ENCODE assay signal across 8 cellular contexts in genomic region chr3:197002701-197003454, GRCh38. TPM values are rescaled to one million over a fixed set of nuclear protein-coding genes. Genes with fewer than 3 reads are reported as not detected.
DNase-seq lines count a peak whose midpoint lies in the region; ATAC-seq, FAIRE-seq and TF ChIP-seq lines count a peak whose summit lies in the region.

No MANE protein-coding gene starts in this region.

- TF ChIP-seq POLR2A in tibial nerve (IDR thresholded peaks at IDR 0.05), result peak in 1 of 2 donors; percentile 11

- CTCF ChIA-PET in activated naive CD4-positive, alpha-beta T cell treated with anti-CD3 and anti-CD28 coated beads, Interleukin-2, amount 10 ng/mL, durations not matched to agents 7 days and 5 days (lab: Charles Lee), result interaction anchor here (0.6 to 2.9 kb wide), 7 partner anchors 19 to 201 kb away, joined by 3 to 19 read pairs (median 4); partner anchors contain the start of gene MELTF

- H3K9me3 ChIP-seq in pancreas, result no peaks in the 10 kb centered on the region
- peaks cover 0 to 3% (median 0%) of the 10 kb centered on the region in 4 donors for H3K9me3 ChIP-seq in tibial nerve

- H3K27ac Mint-ChIP-seq in activated naive CD4-positive, alpha-beta T cell treated with anti-CD3 and anti-CD28 coated beads, Interleukin-2, amount 10 ng/mL, durations not matched to agents 7 days and 5 days, result no peak overlapping the region

- no peak for FAIRE-seq in pancreas (lab: Jason Lieb, UNC)

- peak overlapping the region; percentile 51 to 79 (median 70) for H3K27ac ChIP-seq in pancreas
- peak overlapping the region; percentile 73 to 95 (median 86) for H3K27ac ChIP-seq in tibial nerve

- no peaks in the 10 kb centered on the region for H3K9me3 Mint-ChIP-seq in activated naive CD4-positive, alpha-beta T cell treated with anti-CD3 and anti-CD28 coated beads, Interleukin-2, amount 10 ng/mL, durations not matched to agents 7 days and 5 days

- peaks cover 20% of the 10 kb centered on the region for H3K4me1 Mint-ChIP-seq in activated naive CD4-positive, alpha-beta T cell treated with anti-CD3 and anti-CD28 coated beads, Interleukin-2, amount 10 ng/mL, durations not matched to agents 7 days and 5 days

- TF ChIP-seq EP300 in tibial nerve (IDR thresholded peaks at IDR 0.05), result no peak

- H3K27me3 Mint-ChIP-seq in activated naive CD4-positive, alpha-beta T cell treated with anti-CD3 and anti-CD28 coated beads, Interleukin-2, amount 10 ng/mL, durations not matched to agents 7 days and 5 days, result peaks cover 11% of the 10 kb centered on the region

- TF ChIP-seq CTCF in pancreas (IDR thresholded peaks at IDR 0.05) (peak; percentile 46 to 75 (median 61)), tibial nerve (IDR thresholded peaks at IDR 0.05) (peak; percentile 77 to 96 (median 95))

- no peaks in the 10 kb centered on the region for H3K36me3 ChIP-seq in pancreas
- H3K36me3 ChIP-seq in tibial nerve, result no peaks in the 10 kb centered on the region

- peaks cover 0 to 2% (median 0%) of the 10 kb centered on the region in 3 donors for H3K4me1 ChIP-seq in pancreas
- H3K4me1 ChIP-seq in tibial nerve, result peaks cover 0 to 17% (median 4%) of the 10 kb centered on the region in 4 donors

- 1% methylated on average over 37 to 113 of the region's 113 CpGs for WGBS in pancreas, 2 donors
- 0 to 2% methylated on average over 12 to 34 of the region's 113 CpGs for WGBS in tibial nerve, 2 donors

- H3K36me3 Mint-ChIP-seq in activated naive CD4-positive, alpha-beta T cell treated with anti-CD3 and anti-CD28 coated beads, Interleukin-2, amount 10 ng/mL, durations not matched to agents 7 days and 5 days, result peaks cover 4% of the 10 kb centered on the region

- H3K27me3 ChIP-seq in pancreas (no peaks in the 10 kb centered on the region), tibial nerve (no peaks in the 10 kb centered on the region)

- peak overlapping the region; percentile 42 to 69 (median 45) for H3K4me3 ChIP-seq in pancreas
- peak overlapping the region; percentile 51 to 71 (median 66) for H3K4me3 ChIP-seq in tibial nerve

- ATAC-seq in GM21526 (IDR thresholded peaks at IDR 0.05; ENCODE audit: low FRiP score, unreplicated experiment), result peak; percentile 59
- ATAC-seq in pancreas, result peak; percentile 85 to 92 (median 89)

- DNase-seq in DMS79 treated with DMSO at 0.1 percent for 48 hours (lab: John Stamatoyannopoulos, UW) (peak; percentile 65), HuH-7 (ENCODE audit: low spot score) (peak; percentile 94), RPMI8226 (peak; percentile 92), head of caudate nucleus (peak in 41 of 42 donors; percentile 16 to 89 (median 76)), pancreas (peak; percentile 87 to 96 (median 91)), tibial nerve (ENCODE audit: low spot score in 2 of 2) (peak; percentile 45 to 57)
- DNase-seq in activated naive CD4-positive, alpha-beta T cell treated with anti-CD3 and anti-CD28 coated beads, Interleukin-2, amount 10 ng/mL, durations not matched to agents 7 days and 5 days, result peak; percentile 85

- no peak overlapping the region for H3K4me3 Mint-ChIP-seq in activated naive CD4-positive, alpha-beta T cell treated with anti-CD3 and anti-CD28 coated beads, Interleukin-2, amount 10 ng/mL, durations not matched to agents 7 days and 5 days

- intact Hi-C loops in head of caudate nucleus (cut with DNase I) (loop anchor here (5.0 kb wide), 1 partner anchor 184 kb away; no protein-coding TSS in a partner anchor), pancreas (cut with DNase I) (no loop called here)

RNA-seq across cellular contexts. Expression of gene MELTF, which starts 26.7 kb away (rescaled TPM):
- 10 to 100 TPM in 2 of 6 donors, 1 to 10 TPM in 4; 2.9 to 21.7 (median 6.8) TPM for total RNA-seq in pancreas
- polyA plus RNA-seq in pancreas, result 1 to 10 TPM; 3.0 to 9.0 TPM
- total RNA-seq in tibial nerve, result 1 to 10 TPM; 3.3 to 8.8 (median 7.0) TPM

RNA-seq across cellular contexts. Expression of gene PIGZ, which starts 34.2 kb away (rescaled TPM):
- 1 to 10 TPM; 1.3 to 2.5 (median 1.8) TPM for total RNA-seq in pancreas
- polyA plus RNA-seq in pancreas, result 1 to 10 TPM; 2.5 to 3.8 TPM
- 10 to 100 TPM; 14.9 to 31.8 (median 25.7) TPM for total RNA-seq in tibial nerve

Comparison
In these comparisons a context has a peak if more than half of its experiments do, and no peak if none do; other contexts are left out.
1. Peak in every context shown above with its lines: DNase-seq, ATAC-seq, H3K4me3 ChIP-seq and H3K27ac ChIP-seq.
2. RNA of gene PIGZ, which starts 34.2 kb away (total RNA-seq): 14.9 to 31.8 TPM in tibial nerve; 1.3 to 2.5 TPM in pancreas; every median in the first group is over 4 times any median in the second.